Comparison of ENCODE assay signal across 8 cellular contexts in the genomic region with DNA sequence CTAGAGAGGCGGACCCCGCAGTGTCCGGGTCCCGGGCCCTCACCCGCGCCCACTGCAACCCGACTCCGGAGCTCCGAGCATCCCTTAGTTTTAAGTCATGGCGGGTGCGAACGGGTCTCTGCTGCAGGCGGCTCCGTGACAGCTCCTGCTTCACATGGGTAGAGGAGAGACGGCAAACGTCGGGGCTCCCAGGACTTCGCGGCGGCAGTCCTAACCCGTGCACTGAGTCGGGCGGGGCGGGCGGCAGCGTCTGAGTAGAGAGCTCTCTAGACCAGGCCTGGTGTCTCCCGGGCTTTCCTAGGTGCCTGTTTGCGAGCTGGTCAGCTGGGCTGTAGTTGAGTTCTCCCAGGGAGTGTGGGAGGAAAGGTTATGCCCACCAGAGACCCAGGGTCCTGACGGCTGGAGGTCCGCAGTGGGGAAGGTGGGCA. TPM values are rescaled to one million over a fixed set of nuclear protein-coding genes. Genes with fewer than 3 reads are reported as not detected.
DNase-seq lines count a peak whose midpoint lies in the region; ATAC-seq and TF ChIP-seq lines count a peak whose summit lies in the region.

No MANE protein-coding gene starts in this region.

- peak overlapping the region; percentile 90 for H3K4me3 ChIP-seq in ACC112 (ENCODE audit: low read depth, low read length)
- peak overlapping the region; percentile 65 to 97 (median 89) for H3K4me3 ChIP-seq in liver (ENCODE audit: low read depth in 1 of 3, low read length in 3 of 3)
- H3K4me3 ChIP-seq in upper lobe of left lung, result peak overlapping the region; percentile 63 to 98 (median 94)

- H3K36me3 ChIP-seq in ACC112 (ENCODE audit: insufficient read depth, low read length) (no peaks in the 10 kb centered on the region), liver (ENCODE audit: control insufficient read depth in 4 of 4, insufficient read depth in 3 of 4, low read depth in 1 of 4, low read length in 3 of 4) (peaks cover under 1 to 17% (median 7%) of the 10 kb centered on the region in 4 donors), upper lobe of left lung (peaks cover 5 to 29% (median 16%) of the 10 kb centered on the region in 4 donors)

- peaks cover 13% of the 10 kb centered on the region for H3K79me2 ChIP-seq in ACC112 (ENCODE audit: control insufficient read depth, insufficient read depth, low read length, unreplicated experiment)

- DNase-seq in upper lobe of left lung (no peak), NCI-H526 (lab: John Stamatoyannopoulos, UW) (no peak)
- no peak for DNase-seq in activated CD8-positive, alpha-beta memory T cell treated with anti-CD3 and anti-CD28 coated beads, Interleukin-2, amount 50 U/mL, for 4 hours

- TF ChIP-seq EP300 in upper lobe of left lung (IDR thresholded peaks at IDR 0.05), result no peak

- H2AFZ ChIP-seq in ACC112 (ENCODE audit: low read length, unreplicated experiment), result peak overlapping the region; percentile 80

- H3K27me3 ChIP-seq in ACC112 (ENCODE audit: insufficient read depth, low read length) (no peaks in the 10 kb centered on the region), liver (ENCODE audit: control insufficient read depth in 4 of 4, insufficient read depth in 4 of 4, low read length in 3 of 4) (no peaks in the 10 kb centered on the region), upper lobe of left lung (no peaks in the 10 kb centered on the region)

- no peak overlapping the region for H3K27ac ChIP-seq in ACC112 (ENCODE audit: low read depth, low read length)
- H3K27ac ChIP-seq in angular gyrus (ENCODE audit: low read depth, low read length), result peak overlapping the region; percentile 27
- peak overlapping the region; percentile 59 to 62 for H3K27ac ChIP-seq in liver (ENCODE audit: low read depth in 1 of 2, low read length in 2 of 2)
- peak overlapping the region; percentile 73 to 97 (median 86) for H3K27ac ChIP-seq in upper lobe of left lung

- no peak for TF ChIP-seq POLR2A in upper lobe of left lung (IDR thresholded peaks at IDR 0.05)

- ATAC-seq in HG02938 (IDR thresholded peaks at IDR 0.05; ENCODE audit: unreplicated experiment) (peak; percentile 18), upper lobe of left lung (ENCODE audit: low FRiP score in 2 of 2) (peak in 1 of 2 donors; percentile 31), HG02885 (IDR thresholded peaks at IDR 0.05; ENCODE audit: poor library complexity, unreplicated experiment) (no peak)

- peak overlapping the region; percentile 54 to 58 for H3K9ac ChIP-seq in liver (ENCODE audit: low read depth in 1 of 2, low read length in 2 of 2)

- WGBS in liver, result under 1% methylated on average over 30 of the region's 30 CpGs
- WGBS in upper lobe of left lung, 2 donors, result 1 to 7% methylated on average over 2 to 27 of the region's 30 CpGs

- no peaks in the 10 kb centered on the region for H3K9me3 ChIP-seq in liver (ENCODE audit: control insufficient read depth in 4 of 4, low read length in 3 of 4)
- no peaks in the 10 kb centered on the region for H3K9me3 ChIP-seq in upper lobe of left lung

- TF ChIP-seq CTCF in liver (IDR thresholded peaks at IDR 0.05; ENCODE audit: low read depth, low read length, missing input control), result no peak
- TF ChIP-seq CTCF in upper lobe of left lung (IDR thresholded peaks at IDR 0.05), result no peak

- H3K4me1 ChIP-seq in ACC112 (ENCODE audit: control insufficient read depth, insufficient read depth, low read length, unreplicated experiment), result peaks cover 13% of the 10 kb centered on the region
- H3K4me1 ChIP-seq in liver (ENCODE audit: control insufficient read depth in 4 of 4, insufficient read depth in 4 of 4, low read length in 3 of 4), result peaks cover 4 to 41% (median 28%) of the 10 kb centered on the region in 4 donors
- peaks cover 49 to 58% (median 50%) of the 10 kb centered on the region in 4 donors for H3K4me1 ChIP-seq in upper lobe of left lung

- TF ChIP-seq RAD21 in liver (IDR thresholded peaks at IDR 0.05), result no peak

TF ChIP-seq in liver, 16 proteins besides CTCF, POLR2A, EP300 and RAD21:
- TF ChIP-seq JUND (IDR thresholded peaks at IDR 0.05) (no peak), SP1 (IDR thresholded peaks at IDR 0.05) (no peak), EGR1 (IDR thresholded peaks at IDR 0.05; ENCODE audit: low read depth in 2 of 2) (no peak), HNF4A (conservative IDR thresholded peaks at IDR 0.05) (no peak), RXRA (IDR thresholded peaks at IDR 0.05) (no peak), YY1 (IDR thresholded peaks at IDR 0.05) (no peak), NR2F2 (IDR thresholded peaks at IDR 0.05) (no peak), HNF4G (IDR thresholded peaks at IDR 0.05) (no peak), FOXA2 (IDR thresholded peaks at IDR 0.05) (no peak), FOXA1 (IDR thresholded peaks at IDR 0.05) (no peak)
- TF ChIP-seq, protein P1, sequence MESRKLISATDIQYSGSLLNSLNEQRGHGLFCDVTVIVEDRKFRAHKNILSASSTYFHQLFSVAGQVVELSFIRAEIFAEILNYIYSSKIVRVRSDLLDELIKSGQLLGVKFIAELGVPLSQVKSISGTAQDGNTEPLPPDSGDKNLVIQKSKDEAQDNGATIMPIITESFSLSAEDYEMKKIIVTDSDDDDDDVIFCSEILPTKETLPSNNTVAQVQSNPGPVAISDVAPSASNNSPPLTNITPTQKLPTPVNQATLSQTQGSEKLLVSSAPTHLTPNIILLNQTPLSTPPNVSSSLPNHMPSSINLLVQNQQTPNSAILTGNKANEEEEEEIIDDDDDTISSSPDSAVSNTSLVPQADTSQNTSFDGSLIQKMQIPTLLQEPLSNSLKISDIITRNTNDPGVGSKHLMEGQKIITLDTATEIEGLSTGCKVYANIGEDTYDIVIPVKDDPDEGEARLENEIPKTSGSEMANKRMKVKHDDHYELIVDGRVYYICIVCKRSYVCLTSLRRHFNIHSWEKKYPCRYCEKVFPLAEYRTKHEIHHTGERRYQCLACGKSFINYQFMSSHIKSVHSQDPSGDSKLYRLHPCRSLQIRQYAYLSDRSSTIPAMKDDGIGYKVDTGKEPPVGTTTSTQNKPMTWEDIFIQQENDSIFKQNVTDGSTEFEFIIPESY (IDR thresholded peaks at IDR 0.05), result no peak
- TF ChIP-seq, protein P2, sequence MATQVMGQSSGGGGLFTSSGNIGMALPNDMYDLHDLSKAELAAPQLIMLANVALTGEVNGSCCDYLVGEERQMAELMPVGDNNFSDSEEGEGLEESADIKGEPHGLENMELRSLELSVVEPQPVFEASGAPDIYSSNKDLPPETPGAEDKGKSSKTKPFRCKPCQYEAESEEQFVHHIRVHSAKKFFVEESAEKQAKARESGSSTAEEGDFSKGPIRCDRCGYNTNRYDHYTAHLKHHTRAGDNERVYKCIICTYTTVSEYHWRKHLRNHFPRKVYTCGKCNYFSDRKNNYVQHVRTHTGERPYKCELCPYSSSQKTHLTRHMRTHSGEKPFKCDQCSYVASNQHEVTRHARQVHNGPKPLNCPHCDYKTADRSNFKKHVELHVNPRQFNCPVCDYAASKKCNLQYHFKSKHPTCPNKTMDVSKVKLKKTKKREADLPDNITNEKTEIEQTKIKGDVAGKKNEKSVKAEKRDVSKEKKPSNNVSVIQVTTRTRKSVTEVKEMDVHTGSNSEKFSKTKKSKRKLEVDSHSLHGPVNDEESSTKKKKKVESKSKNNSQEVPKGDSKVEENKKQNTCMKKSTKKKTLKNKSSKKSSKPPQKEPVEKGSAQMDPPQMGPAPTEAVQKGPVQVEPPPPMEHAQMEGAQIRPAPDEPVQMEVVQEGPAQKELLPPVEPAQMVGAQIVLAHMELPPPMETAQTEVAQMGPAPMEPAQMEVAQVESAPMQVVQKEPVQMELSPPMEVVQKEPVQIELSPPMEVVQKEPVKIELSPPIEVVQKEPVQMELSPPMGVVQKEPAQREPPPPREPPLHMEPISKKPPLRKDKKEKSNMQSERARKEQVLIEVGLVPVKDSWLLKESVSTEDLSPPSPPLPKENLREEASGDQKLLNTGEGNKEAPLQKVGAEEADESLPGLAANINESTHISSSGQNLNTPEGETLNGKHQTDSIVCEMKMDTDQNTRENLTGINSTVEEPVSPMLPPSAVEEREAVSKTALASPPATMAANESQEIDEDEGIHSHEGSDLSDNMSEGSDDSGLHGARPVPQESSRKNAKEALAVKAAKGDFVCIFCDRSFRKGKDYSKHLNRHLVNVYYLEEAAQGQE (IDR thresholded peaks at IDR 0.05), result no peak
- TF ChIP-seq, protein P3, sequence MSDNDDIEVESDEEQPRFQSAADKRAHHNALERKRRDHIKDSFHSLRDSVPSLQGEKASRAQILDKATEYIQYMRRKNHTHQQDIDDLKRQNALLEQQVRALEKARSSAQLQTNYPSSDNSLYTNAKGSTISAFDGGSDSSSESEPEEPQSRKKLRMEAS (IDR thresholded peaks at IDR 0.05), result no peak
- TF ChIP-seq, protein P4, sequence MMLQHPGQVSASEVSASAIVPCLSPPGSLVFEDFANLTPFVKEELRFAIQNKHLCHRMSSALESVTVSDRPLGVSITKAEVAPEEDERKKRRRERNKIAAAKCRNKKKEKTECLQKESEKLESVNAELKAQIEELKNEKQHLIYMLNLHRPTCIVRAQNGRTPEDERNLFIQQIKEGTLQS (IDR thresholded peaks at IDR 0.05), result no peak

RNA-seq across cellular contexts. Expression of a gene that starts 0.3 kb away (rescaled TPM):
- total RNA-seq in liver (10 to 100 TPM; 28.3 to 51.2 TPM), upper lobe of left lung (100 to 1,000 TPM in 4 of 6 donors, 10 to 100 TPM in 2; 47.3 to 296 (median 118) TPM)
- 10 to 100 TPM; 23.3 to 29.1 TPM for polyA plus RNA-seq in liver

RNA-seq across cellular contexts. Expression of a gene that starts 0.5 kb away (rescaled TPM):
- 10 to 100 TPM; 10.4 to 12.7 TPM for total RNA-seq in liver
- polyA plus RNA-seq in liver, result 100 to 1,000 TPM in 1 of 2 donors, 10 to 100 TPM in 1; 25.4 to 166 TPM
- total RNA-seq in upper lobe of left lung, result 10 to 100 TPM; 17.8 to 43.6 (median 28.8) TPM

RNA-seq across cellular contexts. Expression of a gene that starts 21.4 kb away (rescaled TPM):
- total RNA-seq in liver (10 to 100 TPM; 36.6 to 85.8 TPM), upper lobe of left lung (100 to 1,000 TPM; 131 to 604 (median 283) TPM)
- polyA plus RNA-seq in liver, result 100 to 1,000 TPM in 1 of 2 donors, 10 to 100 TPM in 1; 62.4 to 205 TPM

RNA-seq across cellular contexts. Expression of a gene that starts 28.5 kb away (rescaled TPM):
- total RNA-seq in liver, result 1 to 10 TPM; 1.3 to 8.4 TPM
- polyA plus RNA-seq in liver, result 10 to 100 TPM in 1 of 2 donors, 1 to 10 TPM in 1; 9.9 to 20.6 TPM
- total RNA-seq in upper lobe of left lung, result under 1 TPM in 2 of 6 donors, not detected in 4; 0.67 to 0.80 TPM

RNA-seq across cellular contexts. Expression of a gene that starts 38.5 kb away (rescaled TPM):
- total RNA-seq in liver, result 10 to 100 TPM; 12.8 to 19.7 TPM
- polyA plus RNA-seq in liver, result 10 to 100 TPM in 1 of 2 donors, 1 to 10 TPM in 1; 2.7 to 28.4 TPM
- total RNA-seq in upper lobe of left lung, result 10 to 100 TPM; 20.1 to 62.8 (median 41.7) TPM
